In genomic region chr4:168514249-168514852, GRCh38 we compare ENCODE assay signal across 8 cellular contexts. TPM values are rescaled to one million over a fixed set of nuclear protein-coding genes. Genes with fewer than 3 reads are reported as not detected.
DNase-seq lines count a peak whose midpoint lies in the region; ATAC-seq and TF ChIP-seq lines count a peak whose summit lies in the region.

No MANE protein-coding gene starts in this region.

- intact Hi-C loops in CD4-positive, alpha-beta T cell (cut with DNase I, micrococcal nuclease): loop anchor here (2.0 to 10.0 kb wide), 4 partner anchors 320 to 970 kb away; no protein-coding TSS in a partner anchor
- intact Hi-C loops in ascending aorta (cut with DNase I): loop anchor here (10.0 kb wide), 1 partner anchor 180 kb away; no protein-coding TSS in a partner anchor

- H3K27ac Mint-ChIP-seq in CD4-positive, alpha-beta T cell: no peak overlapping the region
- H3K27ac Mint-ChIP-seq in activated naive CD8-positive, alpha-beta T cell treated with anti-CD3 and anti-CD28 coated beads for 36 hours: no peak overlapping the region

- no peaks in the 10 kb centered on the region for H3K4me1 ChIP-seq in ascending aorta

- POLR2A ChIA-PET in CD4-positive, alpha-beta T cell (lab: Charles Lee): interaction anchor here (2.1 kb wide), 1 partner anchor 34 kb away, joined by 9 read pairs; the partner anchor contains the start of gene DDX60L

- peaks cover 35% of the 10 kb centered on the region for H3K4me1 Mint-ChIP-seq in CD4-positive, alpha-beta T cell (ENCODE audit: low read depth)
- peaks cover 33% of the 10 kb centered on the region for H3K4me1 Mint-ChIP-seq in activated naive CD8-positive, alpha-beta T cell treated with anti-CD3 and anti-CD28 coated beads for 36 hours

- H3K4me3 Mint-ChIP-seq in CD4-positive, alpha-beta T cell: no peak overlapping the region
- H3K4me3 Mint-ChIP-seq in activated naive CD8-positive, alpha-beta T cell treated with anti-CD3 and anti-CD28 coated beads for 36 hours: no peak overlapping the region

- no peaks in the 10 kb centered on the region for H3K9me3 Mint-ChIP-seq in CD4-positive, alpha-beta T cell
- H3K9me3 Mint-ChIP-seq in activated naive CD8-positive, alpha-beta T cell treated with anti-CD3 and anti-CD28 coated beads for 36 hours: no peaks in the 10 kb centered on the region

- peak; percentile 77 for TF ChIP-seq CTCF in CD4-positive, alpha-beta T cell (IDR thresholded peaks at IDR 0.05)
- peak; percentile 3 to 58 (median 44) for TF ChIP-seq CTCF in ascending aorta (IDR thresholded peaks at IDR 0.05)

- no peak for ATAC-seq in CD4-positive, alpha-beta T cell (ENCODE audit: poor library complexity)
- ATAC-seq in GM21447 (IDR thresholded peaks at IDR 0.05; ENCODE audit: unreplicated experiment): no peak

- no peaks in the 10 kb centered on the region for H3K27me3 Mint-ChIP-seq in CD4-positive, alpha-beta T cell
- H3K27me3 Mint-ChIP-seq in activated naive CD8-positive, alpha-beta T cell treated with anti-CD3 and anti-CD28 coated beads for 36 hours: no peaks in the 10 kb centered on the region

- H3K4me3 ChIP-seq in ascending aorta: no peak overlapping the region

- no peak overlapping the region for H3K27ac ChIP-seq in CD4-positive, alpha-beta T cell (ENCODE audit: low read depth, low read length)
- H3K27ac ChIP-seq in ascending aorta: no peak overlapping the region

- no peak for DNase-seq in CD4-positive, alpha-beta T cell
- peak; percentile 53 to 59 for DNase-seq in Kasumi-1 (lab: John Stamatoyannopoulos, UW)
- no peak for DNase-seq in ascending aorta (ENCODE audit: low spot score in 2 of 2)
- peak; percentile 39 for DNase-seq in medulla oblongata (ENCODE audit: extremely low spot score)
- no peak for DNase-seq in activated naive CD8-positive, alpha-beta T cell treated with anti-CD3 and anti-CD28 coated beads for 36 hours
- DNase-seq in activated CD8-positive, alpha-beta memory T cell treated with anti-CD3 and anti-CD28 coated beads, Interleukin-2, amount 50 U/mL, for 48 hours: no peak
- DNase-seq in activated CD4-positive, alpha-beta T cell treated with anti-CD3 and anti-CD28 coated beads, Interleukin-2, amount 50 U/mL, for 4 hours: no peak

- no peaks in the 10 kb centered on the region for H3K27me3 ChIP-seq in CD4-positive, alpha-beta T cell (ENCODE audit: control insufficient read depth, insufficient read depth, low read length)
- no peaks in the 10 kb centered on the region for H3K27me3 ChIP-seq in ascending aorta

- CTCF ChIA-PET in CD4-positive, alpha-beta T cell (lab: Charles Lee): interaction anchor here (0.6 to 1.4 kb wide), 2 partner anchors 12 to 38 kb away, joined by 3 read pairs; no protein-coding TSS in a partner anchor

- no peaks in the 10 kb centered on the region for H3K36me3 ChIP-seq in ascending aorta

- H3K9me3 ChIP-seq in CD4-positive, alpha-beta T cell (ENCODE audit: control insufficient read depth, low read length): no peaks in the 10 kb centered on the region
- H3K9me3 ChIP-seq in ascending aorta: no peaks in the 10 kb centered on the region

- no peaks in the 10 kb centered on the region for H3K36me3 Mint-ChIP-seq in CD4-positive, alpha-beta T cell (ENCODE audit: low read depth)
- no peaks in the 10 kb centered on the region for H3K36me3 Mint-ChIP-seq in activated naive CD8-positive, alpha-beta T cell treated with anti-CD3 and anti-CD28 coated beads for 36 hours

RNA-seq across cellular contexts. Expression of gene PALLD, which starts 17.5 kb away (rescaled TPM):
- under 1 TPM; 0.49 to 0.78 TPM for total RNA-seq in CD4-positive, alpha-beta T cell
- 204 TPM for total RNA-seq in ascending aorta
- total RNA-seq in activated naive CD8-positive, alpha-beta T cell treated with anti-CD3 and anti-CD28 coated beads for 36 hours: under 1 TPM; 0.41 to 0.94 TPM

RNA-seq across cellular contexts. Expression of gene DDX60L, which starts 34.1 kb away (rescaled TPM):
- total RNA-seq in CD4-positive, alpha-beta T cell: 10 to 100 TPM; 29.3 to 29.6 TPM
- total RNA-seq in ascending aorta: 13.2 TPM
- total RNA-seq in activated naive CD8-positive, alpha-beta T cell treated with anti-CD3 and anti-CD28 coated beads for 36 hours: 10 to 100 TPM; 10.8 to 12.9 TPM

Comparison
In these comparisons a context has a peak if more than half of its experiments do, and no peak if none do; other contexts are left out.
1. DNase-seq: peak in Kasumi-1 (2 of 2) and medulla oblongata (single experiment); none in CD4-positive, alpha-beta T cell (0 of 10), ascending aorta (0 of 2), activated naive CD8-positive, alpha-beta T cell treated with anti-CD3 and anti-CD28 coated beads for 36 hours (single experiment), activated CD8-positive, alpha-beta memory T cell treated with anti-CD3 and anti-CD28 coated beads, Interleukin-2, amount 50 U/mL, for 48 hours (single experiment) and activated CD4-positive, alpha-beta T cell treated with anti-CD3 and anti-CD28 coated beads, Interleukin-2, amount 50 U/mL, for 4 hours (0 of 2).
2. RNA of gene PALLD, which starts 17.5 kb away (total RNA-seq): 204 TPM in ascending aorta (single experiment); 0.41 to 0.94 TPM in activated naive CD8-positive, alpha-beta T cell treated with anti-CD3 and anti-CD28 coated beads for 36 hours and 0.49 to 0.78 TPM in CD4-positive, alpha-beta T cell; every median in the first group is over 100 times any median in the second.